In genomic region chr15:70271422-70272088, GRCh38 we compare ENCODE assay signal across 1 cellular context.
TF ChIP-seq lines count a peak whose summit lies in the region.

No MANE protein-coding gene starts in this region.

TF ChIP-seq in HEK293, 187 proteins besides CTCF, POLR2A, EP300 and RAD21 (continued from another document and continues in another):
- TF ChIP-seq ZBTB10 (tag by site-specific recombination; IDR thresholded peaks at IDR 0.05) (no peak), MEIS1 (CRISPR knock-in tag; IDR thresholded peaks at IDR 0.05; ENCODE audit: borderline replicate concordance) (no peak), ZNF148 (tag by site-specific recombination; IDR thresholded peaks at IDR 0.05; ENCODE audit: borderline replicate concordance) (no peak), ZSCAN18 (tag by site-specific recombination; IDR thresholded peaks at IDR 0.05) (no peak), ZNF677 (tag by site-specific recombination; IDR thresholded peaks at IDR 0.05) (peak; percentile 58; the same call in 1 of the 2 replicates), ELK4 (IDR thresholded peaks at IDR 0.05; ENCODE audit: borderline replicate concordance, low read depth, low read length) (no peak), ZNF529 (tag by site-specific recombination; IDR thresholded peaks at IDR 0.05; ENCODE audit: insufficient replicate concordance) (no peak), ZNF518A (tag by site-specific recombination; conservative IDR thresholded peaks at IDR 0.05; ENCODE audit: low read depth) (peak; percentile 31; the same call in 1 of the 2 replicates), PRDM10 (tag by site-specific recombination; IDR thresholded peaks at IDR 0.05) (peak; percentile 58), ZNF544 (tag by site-specific recombination; IDR thresholded peaks at IDR 0.05) (no peak), ZBTB44 (tag by site-specific recombination; IDR thresholded peaks at IDR 0.05) (no peak), MYNN (tag by site-specific recombination; IDR thresholded peaks at IDR 0.05; ENCODE audit: borderline replicate concordance) (no peak), ZNF692 (tag by site-specific recombination; IDR thresholded peaks at IDR 0.05) (peak; percentile 70; the same call in 1 of the 2 replicates), INSM2 (tag by site-specific recombination; IDR thresholded peaks at IDR 0.05) (peak; percentile 56; the same call in 1 of the 2 replicates), ZNF639 (tag by site-specific recombination; IDR thresholded peaks at IDR 0.05) (peak; percentile 58; the same call in 1 of the 2 replicates), ZBTB48 (tag by site-specific recombination; IDR thresholded peaks at IDR 0.05) (peak; percentile 97), ZFP69B (tag by site-specific recombination; IDR thresholded peaks at IDR 0.05) (peak; percentile 75), ZNF239 (tag by site-specific recombination; IDR thresholded peaks at IDR 0.05) (no peak), SP3 (tag by site-specific recombination; IDR thresholded peaks at IDR 0.05) (no peak), YY2 (tag by site-specific recombination; IDR thresholded peaks at IDR 0.05) (no peak), SCRT1 (tag by site-specific recombination; IDR thresholded peaks at IDR 0.05; ENCODE audit: borderline replicate concordance) (0 out of 2 replicates have a peak, but pooled peaks have one; percentile 40), ZNF362 (tag by site-specific recombination; IDR thresholded peaks at IDR 0.05) (no peak)
